ENCODE assay signal across 14 cellular contexts in the genomic region with DNA sequence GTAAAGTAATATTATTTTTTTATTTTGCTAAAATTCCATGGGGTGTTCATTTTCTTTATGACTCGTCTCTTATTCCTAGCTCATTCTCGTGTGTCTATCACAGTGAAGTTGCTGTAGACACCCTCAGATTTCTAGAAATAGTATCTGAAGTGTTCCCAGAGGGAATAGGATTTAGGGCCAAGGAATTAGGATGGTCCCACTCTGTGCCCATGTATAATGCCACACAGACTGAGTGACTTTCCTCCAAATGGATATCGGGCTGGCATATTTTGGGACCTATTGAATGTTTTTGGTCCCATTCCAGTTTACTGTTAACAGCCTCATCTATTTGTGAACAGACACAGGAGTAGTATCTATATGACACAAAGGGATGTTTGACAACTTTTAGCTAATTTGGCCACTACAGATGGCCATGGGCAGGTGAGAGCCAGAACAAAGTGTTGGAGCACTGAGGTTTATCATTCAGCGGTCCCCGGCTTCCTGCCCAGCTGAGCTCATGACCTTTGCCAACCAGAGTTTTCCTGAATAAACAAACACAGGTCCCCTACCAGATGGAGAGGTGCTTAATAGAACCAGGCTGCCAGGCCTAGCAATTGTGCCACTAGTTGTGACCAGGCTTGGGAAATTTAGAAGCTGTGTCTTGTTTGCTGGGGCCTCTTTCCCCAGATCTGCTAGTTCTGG. TPM values are rescaled to one million over a fixed set of nuclear protein-coding genes. Genes with fewer than 3 reads are reported as not detected.
DNase-seq lines count a peak whose midpoint lies in the region; FAIRE-seq and TF ChIP-seq lines count a peak whose summit lies in the region.
"Had no signal": no experiment of that assay in that cellular context is flagged by ENCODE, and none has a peak within 500 bp of the region (broad histone marks: within the 10 kb centered on the region; RNA-seq: fewer than 3 reads in every experiment).

No MANE protein-coding gene starts in this region.

- no peak for TF ChIP-seq POLR2A in H54 (IDR thresholded peaks at IDR 0.05; ENCODE audit: low read depth, low read length)

- no peak for FAIRE-seq in H54 (lab: Jason Lieb, UNC)

- DNase-seq in DMS 273 treated with DMSO at 0.1 percent for 48 hours (lab: John Stamatoyannopoulos, UW) (peak; percentile 62), SHP77 (lab: John Stamatoyannopoulos, UW) (peak; percentile 13 to 45), fibroblast of gingiva (ENCODE audit: low read depth) (peak; percentile 26), pulmonary artery endothelial cell (ENCODE audit: low read depth, low spot score) (peak; percentile 44), H54 (ENCODE audit: insufficient read length, low spot score) (no peak), cortex of kidney (lab: John Stamatoyannopoulos, UW) (no peak), germinal center (ENCODE audit: low spot score) (no peak)
- no peak for DNase-seq in activated CD8-positive, alpha-beta memory T cell treated with anti-CD3 and anti-CD28 coated beads for 24 hours
- DNase-seq: activated CD4-positive, alpha-beta T cell treated with anti-CD3 and anti-CD28 coated beads, Interleukin-2, amount 10 ng/mL, durations not matched to agents 7 days and 5 days; adrenal gland; AML-193; lower lobe of right lung; stimulated activated CD4-positive, alpha-beta T cell treated with anti-CD3 and anti-CD28 coated beads, Interleukin-4, amount 100 ng/mL, for 4 hours; upper lobe of right lung had no signal

RNA-seq across cellular contexts. Expression of gene MAP1B, which starts 46.9 kb away (rescaled TPM):
- 109 and 155 TPM in 2 replicates for total RNA-seq in pulmonary artery endothelial cell

Comparison
In these comparisons a context has a peak if more than half of its experiments do, and no peak if none do; other contexts are left out.
1. DNase-seq: peak in DMS 273 treated with DMSO at 0.1 percent for 48 hours (single experiment), SHP77 (2 of 2), fibroblast of gingiva (single experiment) and pulmonary artery endothelial cell (single experiment); none in activated CD8-positive, alpha-beta memory T cell treated with anti-CD3 and anti-CD28 coated beads for 24 hours (single experiment), H54 (single experiment), cortex of kidney (single experiment) and germinal center (single experiment).